ENCODE assay signal across 8 cellular contexts in genomic region chr1:51518730-51519047, GRCh38. TPM values are rescaled to one million over a fixed set of nuclear protein-coding genes. Genes with fewer than 3 reads are reported as not detected.
A peak's percentile ranks its signal among the peaks of the same experiment; 100 is the strongest.
DNase-seq lines count a peak whose midpoint lies in the region; ATAC-seq and TF ChIP-seq lines count a peak whose summit lies in the region.

No MANE protein-coding gene starts in this region.

- no peak for TF ChIP-seq CTCF in BJ (IDR thresholded peaks at IDR 0.05; ENCODE audit: insufficient read depth, low read depth, low read length)

- CTCF ChIA-PET in BJ (lab: Yijun Ruan, JAX) = interaction anchor here (1.2 kb wide), 1 partner anchor 13 kb away, joined by 6 read pairs; no protein-coding TSS in a partner anchor

- no peaks in the 10 kb centered on the region for H3K36me3 ChIP-seq in BJ (ENCODE audit: control insufficient read depth, insufficient read depth, low read length)

- H3K27me3 ChIP-seq in BJ (ENCODE audit: control insufficient read depth, insufficient read depth, low read length) = no peaks in the 10 kb centered on the region

- H3K4me3 Mint-ChIP-seq in memory B cell = peak overlapping the region; percentile 91
- H3K4me3 Mint-ChIP-seq in stimulated activated naive CD8-positive, alpha-beta T cell treated with anti-CD3 and anti-CD28 coated beads, Interleukin-15, amount 100 ng/mL, for 72 hours = peak overlapping the region; percentile 95 to 96

- H3K27me3 Mint-ChIP-seq in memory B cell = no peaks in the 10 kb centered on the region
- no peaks in the 10 kb centered on the region for H3K27me3 Mint-ChIP-seq in stimulated activated naive CD8-positive, alpha-beta T cell treated with anti-CD3 and anti-CD28 coated beads, Interleukin-15, amount 100 ng/mL, for 72 hours

- peak overlapping the region; percentile 92 for H3K27ac Mint-ChIP-seq in memory B cell
- peak overlapping the region in 1 of 2 donors; percentile 97 for H3K27ac Mint-ChIP-seq in stimulated activated naive CD8-positive, alpha-beta T cell treated with anti-CD3 and anti-CD28 coated beads, Interleukin-15, amount 100 ng/mL, for 72 hours

- H3K4me1 Mint-ChIP-seq in memory B cell = peaks cover 36% of the 10 kb centered on the region
- peaks cover 57% of the 10 kb centered on the region for H3K4me1 Mint-ChIP-seq in stimulated activated naive CD8-positive, alpha-beta T cell treated with anti-CD3 and anti-CD28 coated beads, Interleukin-15, amount 100 ng/mL, for 72 hours

- peaks cover 3% of the 10 kb centered on the region for H3K36me3 Mint-ChIP-seq in memory B cell

- peak; percentile 38 for ATAC-seq in GM19328 (IDR thresholded peaks at IDR 0.05; ENCODE audit: unreplicated experiment)
- peak; percentile 49 for ATAC-seq in HG03280 (IDR thresholded peaks at IDR 0.05; ENCODE audit: unreplicated experiment)
- peak; percentile 37 for ATAC-seq in memory B cell (ENCODE audit: low read depth)
- peak; percentile 76 for ATAC-seq in stimulated activated naive CD8-positive, alpha-beta T cell treated with anti-CD3 and anti-CD28 coated beads, Interleukin-15, amount 100 ng/mL, for 72 hours

- POLR2A ChIA-PET in BJ (lab: Charles Lee) = interaction anchor here (0.5 kb wide), 1 partner anchor 30 kb away, joined by 14 read pairs; no protein-coding TSS in a partner anchor

- H3K4me3 ChIP-seq in BJ (ENCODE audit: low read depth, low read length) = peak overlapping the region; percentile 93

- peak overlapping the region; percentile 92 for H3K27ac ChIP-seq in cingulate gyrus (ENCODE audit: low read depth, low read length)

- no peaks in the 10 kb centered on the region for H3K9me3 Mint-ChIP-seq in memory B cell
- no peaks in the 10 kb centered on the region for H3K9me3 Mint-ChIP-seq in stimulated activated naive CD8-positive, alpha-beta T cell treated with anti-CD3 and anti-CD28 coated beads, Interleukin-15, amount 100 ng/mL, for 72 hours

- DNase-seq in BJ (ENCODE audit: low read depth) (no peak), UCSD-AML1 (lab: John Stamatoyannopoulos, UW; ENCODE audit: unreplicated experiment) (peak; percentile 62), memory B cell (ENCODE audit: low spot score in 2 of 2) (peak in 1 of 2 donors; percentile 29), ecto neural progenitor cell (ENCODE audit: low spot score) (no peak)
- DNase-seq in stimulated activated naive CD8-positive, alpha-beta T cell treated with anti-CD3 and anti-CD28 coated beads, Interleukin-15, amount 100 ng/mL, for 72 hours = peak; percentile 50 to 55

RNA-seq across cellular contexts. Expression of gene EPS15, which starts 0.4 kb away (rescaled TPM):
- polyA plus RNA-seq in BJ (2011; rRNA removed) = 18.7 and 38.2 TPM in 2 replicates
- polyA minus RNA-seq in BJ (2011; rRNA and poly(A)+ RNA removed) = 22.9 and 23.7 TPM in 2 replicates

Comparison
In these comparisons a context has a peak if more than half of its experiments do, and no peak if none do; other contexts are left out.
1. DNase-seq: peak in UCSD-AML1 (single experiment) and stimulated activated naive CD8-positive, alpha-beta T cell treated with anti-CD3 and anti-CD28 coated beads, Interleukin-15, amount 100 ng/mL, for 72 hours (2 of 2); none in BJ (single experiment) and ecto neural progenitor cell (single experiment).
2. Peak in every context shown above with its lines, with median percentiles within 50 percentile points of each other: ATAC-seq.